Comparison of ENCODE assay signal across 23 cellular contexts in genomic region chr2:64879745-64880144, GRCh38.
"Had no signal": no experiment of that assay in that cellular context is flagged by ENCODE, and none has a peak within 500 bp of the region (broad histone marks: within the 10 kb centered on the region; RNA-seq: fewer than 3 reads in every experiment).

No MANE protein-coding gene starts in this region.

- H3K27ac ChIP-seq: coronary artery, gastrocnemius medialis, left lung, psoas muscle, sigmoid colon, thoracic aorta, tibial nerve, upper lobe of left lung had no signal

- H3K9me3 ChIP-seq: gastrocnemius medialis, left lung, psoas muscle, sigmoid colon, thoracic aorta, tibial nerve, upper lobe of left lung had no signal

- H3K9me3 Mint-ChIP-seq: naive thymus-derived CD4-positive, alpha-beta T cell; nephron; stimulated activated effector memory CD8-positive, alpha-beta T cell treated with anti-CD3 and anti-CD28 coated beads, Interleukin-12 subunit alpha, Interleukin-12 subunit beta, amount 100 ng/mL, for 72 hours had no signal

- H3K36me3 Mint-ChIP-seq: stimulated activated effector memory CD8-positive, alpha-beta T cell treated with anti-CD3 and anti-CD28 coated beads, Interleukin-12 subunit alpha, Interleukin-12 subunit beta, amount 100 ng/mL, for 72 hours had no signal

- H3K27ac Mint-ChIP-seq: nephron; stimulated activated effector memory CD8-positive, alpha-beta T cell treated with anti-CD3 and anti-CD28 coated beads, Interleukin-12 subunit alpha, Interleukin-12 subunit beta, amount 100 ng/mL, for 72 hours had no signal

- H3K4me3 ChIP-seq: coronary artery, gastrocnemius medialis, left lung, psoas muscle, sigmoid colon, thoracic aorta, tibial nerve, upper lobe of left lung had no signal

- H3K36me3 ChIP-seq: gastrocnemius medialis, left lung, sigmoid colon, thoracic aorta, tibial nerve, upper lobe of left lung had no signal

- H3K4me1 ChIP-seq: gastrocnemius medialis had no signal

- DNase-seq: dermis blood vessel endothelial cell; effector memory CD4-positive, alpha-beta T cell; gastrocnemius medialis; head of caudate nucleus; kidney; left lung; mesenchymal stem cell; midbrain; naive thymus-derived CD4-positive, alpha-beta T cell; nucleus accumbens; psoas muscle; right cardiac atrium; sigmoid colon; stimulated activated CD4-positive, alpha-beta T cell treated with anti-CD3 and anti-CD28 coated beads, Interleukin-2, amount 100 ng/mL, for 24 hours; stimulated activated CD4-positive, alpha-beta T cell treated with anti-CD3 and anti-CD28 coated beads, Interleukin-4, amount 100 ng/mL, for 24 hours; stimulated activated naive CD8-positive, alpha-beta T cell treated with anti-CD3 and anti-CD28 coated beads, Interleukin-15, Interleukin-2, amounts not matched to agents 100 U/mL and 50 U/mL, for 24 hours; upper lobe of left lung had no signal

- FAIRE-seq: kidney, urothelium cell line had no signal

- H3K4me3 Mint-ChIP-seq: naive thymus-derived CD4-positive, alpha-beta T cell; nephron; stimulated activated effector memory CD8-positive, alpha-beta T cell treated with anti-CD3 and anti-CD28 coated beads, Interleukin-12 subunit alpha, Interleukin-12 subunit beta, amount 100 ng/mL, for 72 hours had no signal

- ATAC-seq: gastrocnemius medialis; left lung; naive thymus-derived CD4-positive, alpha-beta T cell; psoas muscle; right cardiac atrium; stimulated activated effector memory CD8-positive, alpha-beta T cell treated with anti-CD3 and anti-CD28 coated beads, Interleukin-12 subunit alpha, Interleukin-12 subunit beta, amount 100 ng/mL, for 72 hours; stimulated activated naive CD8-positive, alpha-beta T cell treated with anti-CD3 and anti-CD28 coated beads, Interleukin-15, Interleukin-2, amounts not matched to agents 100 U/mL and 50 U/mL, for 24 hours had no signal

- H3K27me3 ChIP-seq: gastrocnemius medialis, left lung, sigmoid colon, tibial nerve, upper lobe of left lung had no signal
